10 cellular contexts compared by ENCODE assay signal in genomic region chr18:22171839-22172582, GRCh38. TPM values are rescaled to one million over a fixed set of nuclear protein-coding genes. Genes with fewer than 3 reads are reported as not detected.
DNase-seq lines count a peak whose midpoint lies in the region; ATAC-seq and TF ChIP-seq lines count a peak whose summit lies in the region.
"Had no signal": no experiment of that assay in that cellular context is flagged by ENCODE, and none has a peak within 500 bp of the region (broad histone marks: within the 10 kb centered on the region; RNA-seq: fewer than 3 reads in every experiment).

No MANE protein-coding gene starts in this region.

- ATAC-seq in GM18502 (IDR thresholded peaks at IDR 0.05; ENCODE audit: poor library complexity, unreplicated experiment) (no peak), HG03442 (IDR thresholded peaks at IDR 0.05; ENCODE audit: unreplicated experiment) (no peak), GM21786 (IDR thresholded peaks at IDR 0.05; ENCODE audit: unreplicated experiment) (no peak)

- H3K27ac ChIP-seq in HUES6 (ENCODE audit: low read depth, low read length) = no peak overlapping the region
- peak overlapping the region; percentile 97 to 99 for H3K27ac ChIP-seq in coronary artery
- H3K27ac ChIP-seq in spleen = peak overlapping the region in 7 of 8 donors; percentile 61 to 93 (median 90)

- H3K9ac ChIP-seq in HUES6 (ENCODE audit: low read length) = peak overlapping the region; percentile 81

- H3K36me3 ChIP-seq in HUES6 (ENCODE audit: control insufficient read depth, insufficient read depth, low read length) = peaks cover 13% of the 10 kb centered on the region; the same call in 1 of the 2 replicates
- peaks cover 0 to 26% (median 0%) of the 10 kb centered on the region in 6 donors for H3K36me3 ChIP-seq in spleen

- TF ChIP-seq POLR2A in spleen (IDR thresholded peaks at IDR 0.05) = no peak

- peak overlapping the region; percentile 69 for H3K4me3 ChIP-seq in HUES6 (ENCODE audit: low read depth, low read length)
- peak overlapping the region; percentile 90 for H3K4me3 ChIP-seq in coronary artery
- peak overlapping the region; percentile 19 to 86 (median 53) for H3K4me3 ChIP-seq in spleen

- H3K4me1 ChIP-seq in HUES6 (ENCODE audit: control insufficient read depth, insufficient read depth, low read length) (peaks cover 17% of the 10 kb centered on the region), spleen (peaks cover 3 to 50% (median 35%) of the 10 kb centered on the region in 6 donors)

- H3K9me3 ChIP-seq in HUES6 (ENCODE audit: control insufficient read depth, insufficient read depth, low read depth, low read length) = no peaks in the 10 kb centered on the region
- no peaks in the 10 kb centered on the region for H3K9me3 ChIP-seq in spleen

- H3K27me3 ChIP-seq in HUES6 (ENCODE audit: control insufficient read depth, insufficient read depth, low read length) = peaks cover 99% of the 10 kb centered on the region
- peaks cover 2 to 100% (median 68%) of the 10 kb centered on the region in 7 donors for H3K27me3 ChIP-seq in spleen (replicated peaks in 1 of 7)

- intact Hi-C loops in spleen (cut with DNase I; ENCODE audit: low total_unique reads) = loop anchor here (10.0 kb wide), 1 partner anchor 383 kb away; no protein-coding TSS in a partner anchor

- 17 to 46% (median 20%) methylated on average over 15 to 81 of the region's 81 CpGs for WGBS in spleen, 5 donors

- no peak for TF ChIP-seq CTCF in coronary artery (IDR thresholded peaks at IDR 0.05)
- no peak for TF ChIP-seq CTCF in spleen (IDR thresholded peaks at IDR 0.05 in 8 of 11, conservative IDR thresholded peaks at IDR 0.05 in 3 of 11)

- DNase-seq in coronary artery (ENCODE audit: low spot score) (no peak), left kidney (ENCODE audit: low read depth, low spot score) (peak; percentile 52), spleen (no peak), NCI-H446 treated with DMSO at 0.1 percent for 48 hours (lab: John Stamatoyannopoulos, UW) (no peak)
- DNase-seq: hypothalamus, Kasumi-1 had no signal

RNA-seq across cellular contexts. Expression of gene GATA6, which starts 2.6 kb away (rescaled TPM):
- total RNA-seq in spleen = 10 to 100 TPM; 27.4 to 65.3 (median 42.3) TPM
- polyA plus RNA-seq in spleen = 10 to 100 TPM in 1 of 3 donors, 1 to 10 TPM in 2; 4.2 to 14.8 (median 4.9) TPM
